12 cellular contexts compared by ENCODE assay signal in the genomic region with DNA sequence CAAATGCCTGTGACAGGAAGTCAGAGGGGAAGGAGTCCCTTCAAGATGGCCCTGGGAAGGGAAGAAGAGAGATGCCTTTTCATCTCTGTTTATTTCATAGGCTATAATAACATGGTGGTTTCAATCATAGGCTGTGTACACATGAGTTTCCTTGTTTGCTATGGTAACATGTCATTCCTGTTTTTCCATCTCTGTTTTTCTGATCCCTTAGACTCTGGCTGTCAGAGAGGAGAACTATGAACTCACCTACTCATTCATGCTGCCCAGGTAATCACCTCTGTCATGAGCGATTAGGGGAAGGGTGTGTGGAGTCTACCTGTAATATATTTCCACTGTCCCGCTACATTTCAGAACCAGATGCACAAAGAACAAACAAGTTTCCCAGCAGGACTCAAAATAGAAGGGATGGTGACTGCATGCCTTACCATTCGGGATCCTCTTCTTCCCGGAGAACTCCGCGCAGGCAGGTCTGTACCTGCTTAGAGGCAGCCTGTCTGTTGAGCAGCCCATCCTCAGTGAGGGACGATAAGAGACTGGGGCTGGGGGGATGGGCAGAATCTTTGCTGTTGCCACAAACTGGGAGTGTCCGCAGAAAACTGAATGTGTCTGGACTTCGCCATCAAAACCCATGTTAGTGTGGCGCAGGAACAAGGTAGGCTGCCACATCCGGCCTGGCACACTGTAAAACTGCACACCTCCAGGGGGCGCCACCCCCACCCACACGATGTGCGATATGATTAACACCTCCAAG. TPM values are rescaled to one million over a fixed set of nuclear protein-coding genes. Genes with fewer than 3 reads are reported as not detected.
DNase-seq lines count a peak whose midpoint lies in the region; ATAC-seq and TF ChIP-seq lines count a peak whose summit lies in the region.
"Had no signal": no experiment of that assay in that cellular context is flagged by ENCODE, and none has a peak within 500 bp of the region (broad histone marks: within the 10 kb centered on the region; RNA-seq: fewer than 3 reads in every experiment).

No MANE protein-coding gene starts in this region.

- no peaks in the 10 kb centered on the region for H3K36me3 Mint-ChIP-seq in stimulated activated memory B cell treated with anti-CD40 and anti-IgM and Interleukin-4, amounts not matched to agents 10 μg/mL and 1 μg/mL and 100 μg/mL, for 72 hours

- H3K4me1 ChIP-seq in esophagus squamous epithelium, result peaks cover 0 to 39% (median 6%) of the 10 kb centered on the region in 3 donors

- peak in 2 of 6 experiments; percentile 19 to 40 for TF ChIP-seq CTCF in esophagus squamous epithelium (IDR thresholded peaks at IDR 0.05)

- no peaks in the 10 kb centered on the region for H3K27me3 Mint-ChIP-seq in stimulated activated memory B cell treated with anti-CD40 and anti-IgM and Interleukin-4, amounts not matched to agents 10 μg/mL and 1 μg/mL and 100 μg/mL, for 72 hours

- no peaks in the 10 kb centered on the region for H3K36me3 ChIP-seq in esophagus squamous epithelium
- H3K36me3 ChIP-seq: gastroesophageal sphincter had no signal

- peak overlapping the region in 3 of 4 donors; percentile 24 to 26 (median 26) for H3K27ac ChIP-seq in esophagus squamous epithelium
- H3K27ac ChIP-seq: body of pancreas had no signal

- no peak for TF ChIP-seq POLR2A in esophagus squamous epithelium (IDR thresholded peaks at IDR 0.05)

- intact Hi-C loops in esophagus squamous epithelium (cut with DNase I), result loop anchor here (10.0 kb wide), 1 partner anchor 176 kb away; no protein-coding TSS in a partner anchor

- WGBS in esophagus squamous epithelium, 2 donors, result 35 to 46% methylated on average over 13 to 14 of the region's 14 CpGs

- no peaks in the 10 kb centered on the region for H3K9me3 ChIP-seq in esophagus squamous epithelium
- H3K9me3 ChIP-seq: body of pancreas, gastroesophageal sphincter had no signal

- ATAC-seq in stimulated activated memory B cell treated with anti-CD40 and anti-IgM and Interleukin-4, amounts not matched to agents 10 μg/mL and 1 μg/mL and 100 μg/mL, for 72 hours, result no peak
- ATAC-seq in GM18858 (IDR thresholded peaks at IDR 0.05; ENCODE audit: unreplicated experiment), result no peak
- ATAC-seq: body of pancreas, gastroesophageal sphincter had no signal

- H3K4me1 Mint-ChIP-seq in stimulated activated memory B cell treated with anti-CD40 and anti-IgM and Interleukin-4, amounts not matched to agents 10 μg/mL and 1 μg/mL and 100 μg/mL, for 72 hours, result peaks cover 53% of the 10 kb centered on the region

- no peaks in the 10 kb centered on the region for H3K27me3 ChIP-seq in esophagus squamous epithelium
- H3K27me3 ChIP-seq: body of pancreas, gastroesophageal sphincter had no signal

- H3K4me3 ChIP-seq in esophagus squamous epithelium, result no peak overlapping the region
- H3K4me3 ChIP-seq: body of pancreas, gastroesophageal sphincter had no signal

- H3K27ac Mint-ChIP-seq in stimulated activated memory B cell treated with anti-CD40 and anti-IgM and Interleukin-4, amounts not matched to agents 10 μg/mL and 1 μg/mL and 100 μg/mL, for 72 hours, result peak overlapping the region; percentile 88

- DNase-seq in activated effector memory CD4-positive, alpha-beta T cell treated with anti-CD3 and anti-CD28 coated beads, Interleukin-2, amount 50 U/mL, for 16 hours, result peak; percentile 57
- no peak for DNase-seq in activated effector memory CD4-positive, alpha-beta T cell treated with Interleukin-2 at 50 U/mL for 16 hours
- DNase-seq in NCI-H2227 treated with DMSO at 0.1 percent for 48 hours (lab: John Stamatoyannopoulos, UW) (peak; percentile 15), esophagus squamous epithelium (lab: John Stamatoyannopoulos, UW) (no peak), iPS-NIHi11 (ENCODE audit: low spot score) (no peak), Kasumi-1 (lab: John Stamatoyannopoulos, UW) (no peak)
- DNase-seq: body of pancreas, GOT3, NCI-H2081 treated with DMSO at 0.1 percent for 48 hours had no signal

- no peak overlapping the region for H3K4me3 Mint-ChIP-seq in stimulated activated memory B cell treated with anti-CD40 and anti-IgM and Interleukin-4, amounts not matched to agents 10 μg/mL and 1 μg/mL and 100 μg/mL, for 72 hours

- H3K9me3 Mint-ChIP-seq in stimulated activated memory B cell treated with anti-CD40 and anti-IgM and Interleukin-4, amounts not matched to agents 10 μg/mL and 1 μg/mL and 100 μg/mL, for 72 hours, result no peaks in the 10 kb centered on the region

RNA-seq across cellular contexts. Expression of a gene that starts 7.1 kb away (rescaled TPM):
- 10 to 100 TPM; 17.2 to 32.3 (median 22.9) TPM for total RNA-seq in esophagus squamous epithelium

RNA-seq across cellular contexts. Expression of a gene that starts 39.9 kb away (rescaled TPM):
- total RNA-seq in esophagus squamous epithelium, result 1 to 10 TPM in 1 of 4 donors, under 1 TPM in 1, not detected in 2; 0.57 to 2.1 TPM

RNA-seq across cellular contexts. Expression of a gene that starts 46.4 kb away (rescaled TPM):
- 10 to 100 TPM; 11.2 to 30.9 (median 15.9) TPM for total RNA-seq in esophagus squamous epithelium

Comparison
In these comparisons a context has a peak if more than half of its experiments do, and no peak if none do; other contexts are left out.
1. DNase-seq: peak in activated effector memory CD4-positive, alpha-beta T cell treated with anti-CD3 and anti-CD28 coated beads, Interleukin-2, amount 50 U/mL, for 16 hours (single experiment) and NCI-H2227 treated with DMSO at 0.1 percent for 48 hours (single experiment); none in activated effector memory CD4-positive, alpha-beta T cell treated with Interleukin-2 at 50 U/mL for 16 hours (single experiment), esophagus squamous epithelium (single experiment), iPS-NIHi11 (single experiment) and Kasumi-1 (0 of 2).